In genomic region chr22:39300198-39300830, GRCh38 we compare ENCODE assay signal across 8 cellular contexts. TPM values are rescaled to one million over a fixed set of nuclear protein-coding genes. Genes with fewer than 3 reads are reported as not detected.
DNase-seq lines count a peak whose midpoint lies in the region; ATAC-seq, FAIRE-seq and TF ChIP-seq lines count a peak whose summit lies in the region.
"Had no signal": no experiment of that assay in that cellular context is flagged by ENCODE, and none has a peak within 500 bp of the region (broad histone marks: within the 10 kb centered on the region; RNA-seq: fewer than 3 reads in every experiment).

No MANE protein-coding gene starts in this region.

- in situ Hi-C loops in KBM-7 (cut with MboI; ENCODE audit: low pct_unique_long_range_greater_than_20kb, low sequenced_read_pairs) (loop anchor here (10.0 kb wide), 1 partner anchor 126 kb away; no protein-coding TSS in a partner anchor), GM12878 (cut with MboI) (no loop called here)

- H3K36me3 ChIP-seq in GM12878 (ENCODE audit: control insufficient read depth in 2 of 2, insufficient read depth in 2 of 2, low read length in 1 of 2) (no peaks in the 10 kb centered on the region), lung (ENCODE audit: control insufficient read depth in 2 of 2, insufficient read depth in 2 of 2, low read length in 2 of 2) (no peaks in the 10 kb centered on the region), tibial artery (no peaks in the 10 kb centered on the region)
- H3K36me3 ChIP-seq: SJSA1 had no signal

- H3K9me3 ChIP-seq in GM12878 (replicated peaks; ENCODE audit: control insufficient read depth, insufficient read depth, low read length): no peaks in the 10 kb centered on the region
- no peaks in the 10 kb centered on the region for H3K9me3 ChIP-seq in lung (ENCODE audit: control insufficient read depth in 2 of 2, insufficient read depth in 1 of 2, low read length in 1 of 2)
- no peaks in the 10 kb centered on the region for H3K9me3 ChIP-seq in tibial artery
- H3K9me3 ChIP-seq: SJSA1 had no signal

- H3K27me3 ChIP-seq in GM12878 (replicated peaks in 1 of 2; ENCODE audit: control insufficient read depth in 2 of 2, insufficient read depth in 2 of 2, low read length in 1 of 2) (no peaks in the 10 kb centered on the region), lung (ENCODE audit: control insufficient read depth, insufficient read depth) (no peaks in the 10 kb centered on the region), tibial artery (no peaks in the 10 kb centered on the region)
- H3K27me3 ChIP-seq: SJSA1 had no signal

- RAD21 ChIA-PET in GM12878 (lab: Charles Lee; ENCODE audit: unreplicated experiment): interaction anchor here (0.6 to 1.9 kb wide), 8 partner anchors 11 to 430 kb away, joined by 3 to 9 read pairs (median 3); no protein-coding TSS in a partner anchor

- TF ChIP-seq EP300 in GM12878 (IDR thresholded peaks at IDR 0.05; ENCODE audit: borderline replicate concordance in 1 of 2, control insufficient read depth in 1 of 2, low read depth in 2 of 2, low read length in 2 of 2): no peak

- 28% methylated on average over 19 of the region's 19 CpGs for WGBS in GM12878 (ENCODE audit: insufficient coverage, insufficient replicate concordance, low lambda C conversion rate, missing lambda C conversion rate)
- WGBS in lung, 2 donors: 14 to 23% methylated on average over 19 of the region's 19 CpGs

- no TSS peak for BruUV-seq in GM12878 (replicated peaks; lab: Mats Ljungman, UMichigan)

- CTCF ChIA-PET in GM12878 (lab: Yijun Ruan, JAX): interaction anchor here (0.6 to 4.2 kb wide), 12 partner anchors 9 to 129 kb away, joined by 3 to 16 read pairs (median 4); no protein-coding TSS in a partner anchor

- H2AFZ ChIP-seq in GM12878 (ENCODE audit: control insufficient read depth, low read depth, low read length): peak overlapping the region; percentile 41

- intact Hi-C loops in GM12878 (cut with micrococcal nuclease; ENCODE audit: unreplicated experiment) (no loop called here), tibial artery (cut with DNase I; ENCODE audit: low total_unique reads) (no loop called here)

- SMC1A ChIA-PET in GM12878 (lab: Charles Lee; ENCODE audit: uncharacterized antibody, unreplicated experiment): interaction anchor here (1.0 to 1.3 kb wide), 4 partner anchors 10 to 229 kb away, joined by 3 read pairs; partner anchors contain the start of gene RPL3

- no peak for TF ChIP-seq POLR2A in GM12878 (IDR thresholded peaks at IDR 0.05; ENCODE audit: low read depth, low read length)

- H3K27ac ChIP-seq in GM12878 (ENCODE audit: control insufficient read depth, insufficient read depth) (peak overlapping the region; percentile 72), lung (ENCODE audit: low read depth in 1 of 2, low read length in 1 of 2) (peak overlapping the region; percentile 25 to 76), tibial artery (peak overlapping the region; percentile 34 to 62)
- H3K27ac ChIP-seq: SJSA1 had no signal

- POLR2A ChIA-PET in GM12878 (lab: Charles Lee): interaction anchor here (1.2 kb wide), 1 partner anchor 151 kb away, joined by 3 read pairs; no protein-coding TSS in a partner anchor

- H3K9ac ChIP-seq in GM12878 (ENCODE audit: control insufficient read depth, insufficient read depth, low read length): peak overlapping the region; percentile 47; the same call in 1 of the 2 replicates

- no peak for FAIRE-seq in GM12878 (lab: Jason Lieb, UNC)

- H3K4me1 ChIP-seq in GM12878 (ENCODE audit: control insufficient read depth, insufficient read depth, low read length): peaks cover 21% of the 10 kb centered on the region
- peaks cover 0 to 24% of the 10 kb centered on the region in 2 donors for H3K4me1 ChIP-seq in lung (ENCODE audit: control insufficient read depth in 2 of 2, insufficient read depth in 2 of 2, low read length in 2 of 2)
- H3K4me1 ChIP-seq in tibial artery: peaks cover 4 to 45% (median 36%) of the 10 kb centered on the region in 4 donors

- TF ChIP-seq CTCF in GM12878 (IDR thresholded peaks at IDR 0.05 in 2 of 3, conservative IDR thresholded peaks at IDR 0.05 in 1 of 3; ENCODE audit: control insufficient read depth in 2 of 3, extremely low read depth in 1 of 3, insufficient read depth in 1 of 3, low read depth in 3 of 3, low read length in 3 of 3): 0 out of 6 replicates have a peak, but pooled peaks of 1 of the 3 experiments have one; percentile 1
- TF ChIP-seq CTCF in lung (IDR thresholded peaks at IDR 0.05; ENCODE audit: control extremely low read depth, extremely low read depth): no peak
- no peak for TF ChIP-seq CTCF in tibial artery (IDR thresholded peaks at IDR 0.05)

- H3K4me3 ChIP-seq in GM12878: no peak overlapping the region; the same call in 1 of the 2 replicates
- H3K4me3 ChIP-seq in lung: no peak overlapping the region
- H3K4me3 ChIP-seq in tibial artery: peak overlapping the region; percentile 36 to 37
- H3K4me3 ChIP-seq: SJSA1 had no signal

- peak; percentile 66 for ATAC-seq in GM12878
- ATAC-seq in lung (ENCODE audit: insufficient read depth, low FRiP score): no peak
- ATAC-seq in HG02885 (IDR thresholded peaks at IDR 0.05; ENCODE audit: poor library complexity, unreplicated experiment): no peak

- peak overlapping the region; percentile 76 for H3K4me2 ChIP-seq in GM12878 (ENCODE audit: control insufficient read depth, insufficient read depth)

- DNase-seq in KBM-7 (peak; percentile 77), GM12878 (ENCODE audit: low read depth, low spot score) (no peak), lung (ENCODE audit: low spot score) (no peak), tibial artery (peak; percentile 72 to 84), LoVo (ENCODE audit: low spot score) (no peak), NCI-H1694 treated with DMSO at 0.1 percent for 48 hours (lab: John Stamatoyannopoulos, UW) (no peak)

- no peaks in the 10 kb centered on the region for H4K20me1 ChIP-seq in GM12878 (ENCODE audit: control insufficient read depth, insufficient read depth)

- no peaks in the 10 kb centered on the region for H3K79me2 ChIP-seq in GM12878 (ENCODE audit: control insufficient read depth, insufficient read depth, low read length)

- 0 out of 2 replicates have a peak, but pooled peaks have one; percentile 17 for TF ChIP-seq RAD21 in GM12878 (IDR thresholded peaks at IDR 0.05; ENCODE audit: insufficient read depth, low read depth, low read length)

RNA-seq across cellular contexts. Expression of gene RPL3, which starts 19.1 kb away (rescaled TPM):
- 617 and 660 TPM in 2 replicates for total RNA-seq in GM12878 (2013; cell fraction: nucleolus; rRNA removed)
- total RNA-seq in GM12878 (2014; rRNA removed) (3,609 and 4,063 TPM in 2 replicates), GM12878 (2014; rRNA removed; fragmentation: Illumina TruSeq; extraction: Trizol) (4,008 and 4,055 TPM in 2 replicates), GM12878 (2021) (3,311 and 3,339 TPM in 2 replicates), lung (1,000 to 10,000 TPM; 1,521 to 1,689 TPM)
- 2,680 TPM for polyA plus RNA-seq in GM12878 (2011; ENCODE audit: low read depth)
- polyA plus RNA-seq in GM12878 (2011; rRNA removed) (2,932 and 3,630 TPM in 2 replicates), GM12878 (2014; fragmentation: Illumina TruSeq; extraction: Trizol) (2,337 and 3,976 TPM in 2 replicates), GM12878 (2014; fragmentation: Nextera tagmentation; extraction: Ambion mirVana) (1,000 to 10,000 TPM; 4,597 to 6,791 TPM), GM12878 (2014; rRNA removed) (4,251 and 4,350 TPM in 2 replicates), GM12878 (2016; fragmentation: Nextera tagmentation; extraction: Ambion mirVana) (1,000 to 10,000 TPM; 1,534 to 1,710 TPM), lung (1,000 to 10,000 TPM; 2,233 to 2,749 TPM)
- 4,949 and 6,264 TPM in 2 replicates for polyA plus RNA-seq in GM12878 (2011; cell fraction: cytosol; rRNA removed)
- polyA plus RNA-seq in GM12878 (2011; cell fraction: nucleus; rRNA removed): 2,731 and 2,827 TPM in 2 replicates
- 5,254 and 5,686 TPM in 2 replicates for polyA plus RNA-seq in GM12878 (2012)
- 2,132 and 3,515 TPM in 2 replicates for polyA minus RNA-seq in GM12878 (2011; rRNA and poly(A)+ RNA removed)
- polyA minus RNA-seq in GM12878 (2011; cell fraction: cytosol; rRNA and poly(A)+ RNA removed): 930 and 947 TPM in 2 replicates
- 567 and 823 TPM in 2 replicates for polyA minus RNA-seq in GM12878 (2011; cell fraction: nucleus; rRNA and poly(A)+ RNA removed)

RNA-seq across cellular contexts. Expression of gene SYNGR1, which starts 49.5 kb away (rescaled TPM):
- total RNA-seq in GM12878 (2013; cell fraction: nucleolus; rRNA removed): 13.0 and 13.2 TPM in 2 replicates
- total RNA-seq in GM12878 (2014; rRNA removed): 2.8 and 4.7 TPM in 2 replicates
- total RNA-seq in GM12878 (2014; rRNA removed; fragmentation: Illumina TruSeq; extraction: Trizol): 2.0 and 2.5 TPM in 2 replicates
- 6.6 and 6.7 TPM in 2 replicates for total RNA-seq in GM12878 (2021)
- polyA plus RNA-seq in GM12878 (2011; ENCODE audit: low read depth): 1.1 TPM
- polyA plus RNA-seq in GM12878 (2011; rRNA removed): 0.33 and 0.87 TPM in 2 replicates
- 1.1 and 2.2 TPM in 2 replicates for polyA plus RNA-seq in GM12878 (2011; cell fraction: cytosol; rRNA removed)
- polyA plus RNA-seq in GM12878 (2011; cell fraction: nucleus; rRNA removed): 1.8 and 3.1 TPM in 2 replicates
- 1.4 and 2.9 TPM in 2 replicates for polyA plus RNA-seq in GM12878 (2012)
- 0.84 and 2.4 TPM in 2 replicates for polyA plus RNA-seq in GM12878 (2014; fragmentation: Illumina TruSeq; extraction: Trizol)
- polyA plus RNA-seq in GM12878 (2014; fragmentation: Nextera tagmentation; extraction: Ambion mirVana): 1 to 10 TPM; 1.4 to 1.7 TPM
- polyA plus RNA-seq in GM12878 (2014; rRNA removed): 8.3 and 9.2 TPM in 2 replicates
- polyA plus RNA-seq in GM12878 (2016; fragmentation: Nextera tagmentation; extraction: Ambion mirVana): 1 to 10 TPM; 5.7 to 6.2 TPM
- polyA minus RNA-seq in GM12878 (2011; rRNA and poly(A)+ RNA removed): 0.52 and 1.8 TPM in 2 replicates
- polyA minus RNA-seq in GM12878 (2011; cell fraction: cytosol; rRNA and poly(A)+ RNA removed): not detected in 2 replicates
- polyA minus RNA-seq in GM12878 (2011; cell fraction: nucleus; rRNA and poly(A)+ RNA removed): 0.19 and 0.97 TPM in 2 replicates
- 10 to 100 TPM in 1 of 2 donors, 1 to 10 TPM in 1; 4.9 to 13.3 TPM for total RNA-seq in lung
- 1 to 10 TPM; 3.5 to 6.1 TPM for polyA plus RNA-seq in lung

RNA-seq across cellular contexts. Expression of gene PDGFB, which starts 55.5 kb away (rescaled TPM):
- total RNA-seq in GM12878 (2013; cell fraction: nucleolus; rRNA removed): not detected in 2 replicates
- 0.56 and 1.0 TPM in 2 replicates for total RNA-seq in GM12878 (2014; rRNA removed)
- 0.46 and 0.58 TPM in 2 replicates for total RNA-seq in GM12878 (2014; rRNA removed; fragmentation: Illumina TruSeq; extraction: Trizol)
- 0.98 and 1.1 TPM in 2 replicates for total RNA-seq in GM12878 (2021)
- polyA plus RNA-seq in GM12878 (2011; ENCODE audit: low read depth): 0.25 TPM
- not detected in 2 replicates for polyA plus RNA-seq in GM12878 (2011; rRNA removed)
- polyA plus RNA-seq in GM12878 (2011; cell fraction: cytosol; rRNA removed): 0.07 TPM in 1 of 2 replicates, not detected in the other
- 0.09 and 0.19 TPM in 2 replicates for polyA plus RNA-seq in GM12878 (2011; cell fraction: nucleus; rRNA removed)
- 0.39 and 1.6 TPM in 2 replicates for polyA plus RNA-seq in GM12878 (2012)
- 0.29 and 0.57 TPM in 2 replicates for polyA plus RNA-seq in GM12878 (2014; fragmentation: Illumina TruSeq; extraction: Trizol)
- polyA plus RNA-seq in GM12878 (2014; fragmentation: Nextera tagmentation; extraction: Ambion mirVana): under 1 TPM; 0.13 to 0.19 TPM
- polyA plus RNA-seq in GM12878 (2014; rRNA removed): 0.76 and 0.91 TPM in 2 replicates
- under 1 TPM; 0.23 to 0.24 TPM for polyA plus RNA-seq in GM12878 (2016; fragmentation: Nextera tagmentation; extraction: Ambion mirVana)
- not detected in 2 replicates for polyA minus RNA-seq in GM12878 (2011; rRNA and poly(A)+ RNA removed)
- not detected in 2 replicates for polyA minus RNA-seq in GM12878 (2011; cell fraction: cytosol; rRNA and poly(A)+ RNA removed)
- polyA minus RNA-seq in GM12878 (2011; cell fraction: nucleus; rRNA and poly(A)+ RNA removed): not detected in 2 replicates
- total RNA-seq in lung: 10 to 100 TPM; 19.7 to 39.4 TPM
- 10 to 100 TPM in 1 of 2 donors, 1 to 10 TPM in 1; 9.8 to 56.7 TPM for polyA plus RNA-seq in lung

Comparison
In these comparisons a context has a peak if more than half of its experiments do, and no peak if none do; other contexts are left out.
1. DNase-seq: peak in KBM-7 (single experiment) and tibial artery (2 of 2); none in GM12878 (single experiment), lung (single experiment), LoVo (single experiment) and NCI-H1694 treated with DMSO at 0.1 percent for 48 hours (single experiment).
2. H3K4me3 ChIP-seq: peak in tibial artery (2 of 2); none in GM12878 (single experiment) and lung (single experiment).
3. RNA of gene PDGFB, which starts 55.5 kb away (total RNA-seq): 19.7 to 39.4 TPM in lung; 0.46 to 1.1 TPM in GM12878; every median in the first group is over 4 times any median in the second.
4. Peak in every context shown above with its lines, with median percentiles within 50 percentile points of each other: H3K27ac ChIP-seq.